Comparison of ENCODE assay signal across 9 cellular contexts in genomic region chrX:3143043-3143799, GRCh38.
A peak's percentile ranks its signal among the peaks of the same experiment; 100 is the strongest.
DNase-seq lines count a peak whose midpoint lies in the region; ATAC-seq and TF ChIP-seq lines count a peak whose summit lies in the region.
"Had no signal": no experiment of that assay in that cellular context is flagged by ENCODE, and none has a peak within 500 bp of the region (broad histone marks: within the 10 kb centered on the region; RNA-seq: fewer than 3 reads in every experiment).

No MANE protein-coding gene starts in this region.

- WGBS in transverse colon (ENCODE audit: low coverage in 1 of 2), 2 donors = 43 to 52% methylated on average over 3 to 4 of the region's 4 CpGs

- H3K4me3 Mint-ChIP-seq in activated CD4-positive, alpha-beta T cell treated with anti-CD3 and anti-CD28 coated beads for 36 hours = peak overlapping the region; percentile 48
- H3K4me3 Mint-ChIP-seq in nephron progenitor cell = peak overlapping the region; percentile 8
- H3K4me3 Mint-ChIP-seq: activated B cell treated with CpG ODN at 0.5 μM for 24 hours had no signal

- TF ChIP-seq CTCF in nephron progenitor cell (IDR thresholded peaks at IDR 0.05) (no peak), transverse colon (IDR thresholded peaks at IDR 0.05) (no peak)

- H3K27me3 ChIP-seq in transverse colon (no peaks in the 10 kb centered on the region), MG63 (no peaks in the 10 kb centered on the region)

- H3K9me3 ChIP-seq in transverse colon = no peaks in the 10 kb centered on the region
- no peaks in the 10 kb centered on the region for H3K9me3 ChIP-seq in MG63

- peak overlapping the region; percentile 72 for H3K27ac Mint-ChIP-seq in activated CD4-positive, alpha-beta T cell treated with anti-CD3 and anti-CD28 coated beads for 36 hours
- H3K27ac Mint-ChIP-seq in nephron progenitor cell = peak overlapping the region; percentile 37

- TF ChIP-seq EP300 in transverse colon (IDR thresholded peaks at IDR 0.05; ENCODE audit: low read depth) = no peak

- no peak overlapping the region for H3K4me3 ChIP-seq in transverse colon
- no peak overlapping the region for H3K4me3 ChIP-seq in MG63

- H3K4me1 Mint-ChIP-seq in activated CD4-positive, alpha-beta T cell treated with anti-CD3 and anti-CD28 coated beads for 36 hours = peaks cover 15% of the 10 kb centered on the region
- peaks cover 84% of the 10 kb centered on the region for H3K4me1 Mint-ChIP-seq in nephron progenitor cell

- POLR2A ChIA-PET in activated CD4-positive, alpha-beta T cell treated with anti-CD3 and anti-CD28 coated beads for 36 hours (lab: Charles Lee) = no interaction called here

- no peak for TF ChIP-seq POLR2A in transverse colon (IDR thresholded peaks at IDR 0.05)

- peaks cover 11% of the 10 kb centered on the region for H3K36me3 Mint-ChIP-seq in activated CD4-positive, alpha-beta T cell treated with anti-CD3 and anti-CD28 coated beads for 36 hours (ENCODE audit: low read depth)
- peaks cover 36% of the 10 kb centered on the region for H3K36me3 Mint-ChIP-seq in nephron progenitor cell (ENCODE audit: low read depth)

- no peaks in the 10 kb centered on the region for H3K27me3 Mint-ChIP-seq in activated CD4-positive, alpha-beta T cell treated with anti-CD3 and anti-CD28 coated beads for 36 hours
- H3K27me3 Mint-ChIP-seq in nephron progenitor cell (ENCODE audit: low read depth, poor library complexity) = no peaks in the 10 kb centered on the region
- H3K27me3 Mint-ChIP-seq: activated B cell treated with CpG ODN at 0.5 μM for 24 hours had no signal

- intact Hi-C loops in activated CD4-positive, alpha-beta T cell treated with anti-CD3 and anti-CD28 coated beads for 36 hours (cut with DNase I, micrococcal nuclease) = no loop called here
- intact Hi-C loops in transverse colon (cut with DNase I; ENCODE audit: low total_unique reads) = no loop called here

- ATAC-seq in activated CD4-positive, alpha-beta T cell treated with anti-CD3 and anti-CD28 coated beads for 36 hours = peak; percentile 70
- ATAC-seq in HG03139 (IDR thresholded peaks at IDR 0.05; ENCODE audit: unreplicated experiment) = peak; percentile 82

- H3K36me3 ChIP-seq in transverse colon = no peaks in the 10 kb centered on the region
- H3K36me3 ChIP-seq in MG63 = no peaks in the 10 kb centered on the region

- no peaks in the 10 kb centered on the region for H3K4me1 ChIP-seq in transverse colon

- in situ Hi-C loops in transverse colon (cut with MboI; ENCODE audit: low pct_ligation_motif_present in 1 of 4, low pct_unique_long_range_greater_than_20kb in 1 of 4, low sequenced_read_pairs in 3 of 4) = no loop called here

- H3K27ac ChIP-seq in transverse colon = no peak overlapping the region

- H3K9me3 Mint-ChIP-seq in activated CD4-positive, alpha-beta T cell treated with anti-CD3 and anti-CD28 coated beads for 36 hours (ENCODE audit: low read depth) = peaks cover 18% of the 10 kb centered on the region
- peaks cover 45% of the 10 kb centered on the region for H3K9me3 Mint-ChIP-seq in nephron progenitor cell

- peak; percentile 4 for DNase-seq in activated CD4-positive, alpha-beta T cell treated with anti-CD3 and anti-CD28 coated beads for 36 hours
- no peak for DNase-seq in activated CD4-positive, alpha-beta T cell treated with anti-CD3 and anti-CD28 coated beads for 1 hour
- DNase-seq in SKM-1 treated with dmso at 0.1 percent for 144 hours (lab: John Stamatoyannopoulos, UW; ENCODE audit: unreplicated experiment) (peak; percentile 61), nephron progenitor cell (no peak), UCSD-AML1 (lab: John Stamatoyannopoulos, UW; ENCODE audit: unreplicated experiment) (no peak), transverse colon (no peak), MG63 (no peak)
- DNase-seq: activated B cell treated with CpG ODN at 0.5 μM for 24 hours had no signal

- CTCF ChIA-PET in activated CD4-positive, alpha-beta T cell treated with anti-CD3 and anti-CD28 coated beads for 36 hours (lab: Charles Lee) = no interaction called here

Comparison
In these comparisons a context has a peak if more than half of its experiments do, and no peak if none do; other contexts are left out.
1. DNase-seq: peak in activated CD4-positive, alpha-beta T cell treated with anti-CD3 and anti-CD28 coated beads for 36 hours (single experiment) and SKM-1 treated with dmso at 0.1 percent for 144 hours (single experiment); none in activated CD4-positive, alpha-beta T cell treated with anti-CD3 and anti-CD28 coated beads for 1 hour (single experiment), nephron progenitor cell (single experiment), UCSD-AML1 (single experiment), transverse colon (single experiment) and MG63 (single experiment).